ENCODE assay signal across 1 cellular context in the genomic region with DNA sequence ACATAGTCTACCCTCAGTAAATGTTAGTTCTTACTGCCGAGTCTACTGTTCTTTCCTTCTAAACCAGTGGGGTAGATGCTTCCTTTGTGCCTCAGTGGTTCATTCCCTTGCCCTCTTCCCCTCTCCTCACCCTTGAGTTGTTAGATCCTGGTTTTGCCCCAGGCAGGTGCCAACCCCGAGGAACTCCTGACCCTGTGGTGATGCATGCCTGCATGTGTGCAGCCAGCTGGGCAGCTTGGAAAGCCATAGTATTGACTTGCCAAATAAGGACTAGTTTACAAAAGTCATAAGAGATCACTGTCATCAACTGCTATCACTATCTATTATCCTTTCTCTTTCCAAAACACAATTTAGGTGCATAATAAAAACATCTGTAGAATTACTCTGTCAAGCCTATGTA.
TF ChIP-seq lines count a peak whose summit lies in the region.

No MANE protein-coding gene starts in this region.

TF ChIP-seq in HepG2, 621 proteins besides CTCF, POLR2A, EP300 and RAD21:
- no peak for TF ChIP-seq TOPORS (CRISPR knock-in tag; IDR thresholded peaks at IDR 0.05)
- TF ChIP-seq KLF6 (CRISPR knock-in tag; IDR thresholded peaks at IDR 0.05): no peak
- TF ChIP-seq ARHGAP35 (CRISPR knock-in tag; IDR thresholded peaks at IDR 0.05; ENCODE audit: borderline replicate concordance): no peak
- TF ChIP-seq SPEN (CRISPR knock-in tag; IDR thresholded peaks at IDR 0.05; ENCODE audit: low read depth): no peak
- TF ChIP-seq ZNF75D (CRISPR knock-in tag; IDR thresholded peaks at IDR 0.05; ENCODE audit: borderline replicate concordance): no peak
- no peak for TF ChIP-seq PAX8 (CRISPR knock-in tag; IDR thresholded peaks at IDR 0.05; ENCODE audit: borderline replicate concordance)
- TF ChIP-seq RORA (CRISPR knock-in tag; IDR thresholded peaks at IDR 0.05): no peak
- no peak for TF ChIP-seq ADNP (CRISPR knock-in tag; IDR thresholded peaks at IDR 0.05)
- TF ChIP-seq SUZ12 (IDR thresholded peaks at IDR 0.05; ENCODE audit: low read depth, low read length): no peak
- TF ChIP-seq HNRNPK (IDR thresholded peaks at IDR 0.05; ENCODE audit: low read depth, low read length, poor library complexity, severe bottlenecking): no peak
- TF ChIP-seq, protein P1, sequence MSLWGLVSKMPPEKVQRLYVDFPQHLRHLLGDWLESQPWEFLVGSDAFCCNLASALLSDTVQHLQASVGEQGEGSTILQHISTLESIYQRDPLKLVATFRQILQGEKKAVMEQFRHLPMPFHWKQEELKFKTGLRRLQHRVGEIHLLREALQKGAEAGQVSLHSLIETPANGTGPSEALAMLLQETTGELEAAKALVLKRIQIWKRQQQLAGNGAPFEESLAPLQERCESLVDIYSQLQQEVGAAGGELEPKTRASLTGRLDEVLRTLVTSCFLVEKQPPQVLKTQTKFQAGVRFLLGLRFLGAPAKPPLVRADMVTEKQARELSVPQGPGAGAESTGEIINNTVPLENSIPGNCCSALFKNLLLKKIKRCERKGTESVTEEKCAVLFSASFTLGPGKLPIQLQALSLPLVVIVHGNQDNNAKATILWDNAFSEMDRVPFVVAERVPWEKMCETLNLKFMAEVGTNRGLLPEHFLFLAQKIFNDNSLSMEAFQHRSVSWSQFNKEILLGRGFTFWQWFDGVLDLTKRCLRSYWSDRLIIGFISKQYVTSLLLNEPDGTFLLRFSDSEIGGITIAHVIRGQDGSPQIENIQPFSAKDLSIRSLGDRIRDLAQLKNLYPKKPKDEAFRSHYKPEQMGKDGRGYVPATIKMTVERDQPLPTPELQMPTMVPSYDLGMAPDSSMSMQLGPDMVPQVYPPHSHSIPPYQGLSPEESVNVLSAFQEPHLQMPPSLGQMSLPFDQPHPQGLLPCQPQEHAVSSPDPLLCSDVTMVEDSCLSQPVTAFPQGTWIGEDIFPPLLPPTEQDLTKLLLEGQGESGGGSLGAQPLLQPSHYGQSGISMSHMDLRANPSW (CRISPR knock-in tag; IDR thresholded peaks at IDR 0.05; ENCODE audit: borderline replicate concordance): no peak
